In genomic region chr11:35662061-35662648, GRCh38 we compare ENCODE assay signal across 8 cellular contexts. TPM values are rescaled to one million over a fixed set of nuclear protein-coding genes. Genes with fewer than 3 reads are reported as not detected.
DNase-seq lines count a peak whose midpoint lies in the region; ATAC-seq and TF ChIP-seq lines count a peak whose summit lies in the region.

No MANE protein-coding gene starts in this region.

- peak overlapping the region; percentile 31 to 100 for H3K18ac ChIP-seq in mesenchymal stem cell (ENCODE audit: low read depth in 1 of 2, low read length in 2 of 2)

- H3K4me2 ChIP-seq in mesenchymal stem cell (ENCODE audit: low read length, poor library complexity, severe bottlenecking): peak overlapping the region; percentile 90

- no peak overlapping the region for H2AK5ac ChIP-seq in mesenchymal stem cell (ENCODE audit: low read length, severe bottlenecking)

- H3K4me1 ChIP-seq in CD8-positive, alpha-beta memory T cell (ENCODE audit: insufficient read depth, low read length): peaks cover 31% of the 10 kb centered on the region
- H3K4me1 ChIP-seq in RWPE2 (ENCODE audit: insufficient read depth, poor library complexity, severe bottlenecking): peaks cover 23% of the 10 kb centered on the region
- H3K4me1 ChIP-seq in mesenchymal stem cell (ENCODE audit: control insufficient read depth, insufficient read depth, low read depth, low read length): peaks cover 9% of the 10 kb centered on the region

- H3K36me3 ChIP-seq in CD8-positive, alpha-beta memory T cell (ENCODE audit: insufficient read depth, low read length): no peaks in the 10 kb centered on the region
- H3K36me3 ChIP-seq in RWPE2 (ENCODE audit: low read depth): peaks cover 33% of the 10 kb centered on the region
- peaks cover 0 to 14% of the 10 kb centered on the region in 2 experiments for H3K36me3 ChIP-seq in mesenchymal stem cell (ENCODE audit: control insufficient read depth in 1 of 2, insufficient read depth in 2 of 2, low read depth in 1 of 2, low read length in 2 of 2)

- peak overlapping the region; percentile 90 for H3K4me3 ChIP-seq in CD8-positive, alpha-beta memory T cell (ENCODE audit: low read length)
- H3K4me3 ChIP-seq in RWPE2 (ENCODE audit: severe bottlenecking) (peak overlapping the region; percentile 57), dorsolateral prefrontal cortex (peak overlapping the region; percentile 64 to 96 (median 86)), mesenchymal stem cell (ENCODE audit: insufficient read depth in 1 of 2, low read depth in 1 of 2, low read length in 2 of 2) (peak overlapping the region; percentile 87 to 89)

- WGBS in mesenchymal stem cell: 30% methylated on average over 11 of the region's 12 CpGs

- intact Hi-C loops in dorsolateral prefrontal cortex (cut with DNase I): loop anchor here (1.0 to 10.0 kb wide), 4 partner anchors 43 to 160 kb away; no protein-coding TSS in a partner anchor

- H4K91ac ChIP-seq in mesenchymal stem cell (ENCODE audit: low read length): peak overlapping the region; percentile 94

- DNase-seq in CD8-positive, alpha-beta memory T cell: peak in 3 of 5 donors; percentile 24 to 55 (median 49)
- DNase-seq in RWPE2 (ENCODE audit: low spot score) (no peak), dorsolateral prefrontal cortex (peak in 2 of 10 donors; percentile 38 to 40), mesenchymal stem cell (no peak), type B pancreatic cell (ENCODE audit: extremely low spot score, unreplicated experiment) (no peak), NCI-H1048 (lab: John Stamatoyannopoulos, UW) (no peak)

- TF ChIP-seq CTCF in RWPE2 (IDR thresholded peaks at IDR 0.05; ENCODE audit: poor library complexity, severe bottlenecking): no peak
- TF ChIP-seq CTCF in dorsolateral prefrontal cortex (IDR thresholded peaks at IDR 0.05 in 54 of 56, conservative IDR thresholded peaks at IDR 0.05 in 2 of 56; ENCODE audit: low read depth in 1 of 56, partially characterized antibody in 56 of 56): peak in 6 of 56 donors; percentile 0 to 20 (median 6)
- no peak for TF ChIP-seq CTCF in type B pancreatic cell (conservative IDR thresholded peaks at IDR 0.05)

- H3K9ac ChIP-seq in mesenchymal stem cell (ENCODE audit: low read length): peak overlapping the region; percentile 89

- no peak overlapping the region for H2BK5ac ChIP-seq in mesenchymal stem cell (ENCODE audit: low read depth, low read length, poor library complexity, severe bottlenecking)

- ATAC-seq in GM19324 (IDR thresholded peaks at IDR 0.05; ENCODE audit: low FRiP score, unreplicated experiment) (peak; percentile 45), HG03342 (IDR thresholded peaks at IDR 0.05; ENCODE audit: unreplicated experiment) (peak; percentile 37), RWPE2 (ENCODE audit: low read depth) (peak; percentile 45)

- peaks cover 13 to 26% (median 26%) of the 10 kb centered on the region in 3 donors for H3K36me3 Mint-ChIP-seq in CD8-positive, alpha-beta memory T cell
- H3K36me3 Mint-ChIP-seq in type B pancreatic cell: peaks cover 38% of the 10 kb centered on the region

- CTCF ChIA-PET in CD8-positive, alpha-beta memory T cell (lab: Charles Lee): interaction anchor here (2.2 kb wide), 1 partner anchor 160 kb away, joined by 6 read pairs; no protein-coding TSS in a partner anchor

- H3K4me1 Mint-ChIP-seq in CD8-positive, alpha-beta memory T cell: peaks cover 45 to 56% (median 48%) of the 10 kb centered on the region in 3 donors
- H3K4me1 Mint-ChIP-seq in type B pancreatic cell (ENCODE audit: unreplicated experiment): peaks cover 41% of the 10 kb centered on the region

- H3K27ac ChIP-seq in CD8-positive, alpha-beta memory T cell (ENCODE audit: low read depth, low read length): peak overlapping the region; percentile 73
- H3K27ac ChIP-seq in RWPE2 (ENCODE audit: poor library complexity, severe bottlenecking): peak overlapping the region; percentile 89
- peak overlapping the region; percentile 79 to 99 (median 93) for H3K27ac ChIP-seq in dorsolateral prefrontal cortex
- H3K27ac ChIP-seq in mesenchymal stem cell (ENCODE audit: low read length, poor library complexity, severe bottlenecking): peak overlapping the region; percentile 58

- peak overlapping the region; percentile 55 to 71 for H3K4ac ChIP-seq in mesenchymal stem cell (ENCODE audit: low read depth in 1 of 2, low read length in 2 of 2)

- H3K27ac Mint-ChIP-seq in CD8-positive, alpha-beta memory T cell: peak overlapping the region; percentile 93 to 99 (median 96)
- H3K27ac Mint-ChIP-seq in type B pancreatic cell: peak overlapping the region; percentile 99

- H2BK120ac ChIP-seq in mesenchymal stem cell (ENCODE audit: low read depth, low read length): peak overlapping the region; percentile 84

- H3K27me3 ChIP-seq in CD8-positive, alpha-beta memory T cell (ENCODE audit: insufficient read depth, low read length, poor library complexity, severe bottlenecking): peaks cover under 1% of the 10 kb centered on the region
- H3K27me3 ChIP-seq in RWPE2 (ENCODE audit: insufficient read depth, poor library complexity, severe bottlenecking): no peaks in the 10 kb centered on the region
- H3K27me3 ChIP-seq in dorsolateral prefrontal cortex: no peaks in the 10 kb centered on the region
- no peaks in the 10 kb centered on the region for H3K27me3 ChIP-seq in mesenchymal stem cell (ENCODE audit: control insufficient read depth in 1 of 2, insufficient read depth in 1 of 2, low read length in 2 of 2)

- peak overlapping the region; percentile 36 for H2BK15ac ChIP-seq in mesenchymal stem cell (ENCODE audit: low read depth, poor library complexity, severe bottlenecking)

- H3K9me3 ChIP-seq in CD8-positive, alpha-beta memory T cell (ENCODE audit: low read length): peaks cover 14% of the 10 kb centered on the region
- peaks cover 4% of the 10 kb centered on the region for H3K9me3 ChIP-seq in RWPE2 (ENCODE audit: severe bottlenecking)
- H3K9me3 ChIP-seq in mesenchymal stem cell (ENCODE audit: control insufficient read depth, low read length): peaks cover 25% of the 10 kb centered on the region

- peak overlapping the region; percentile 92 to 99 (median 96) for H3K4me3 Mint-ChIP-seq in CD8-positive, alpha-beta memory T cell
- peak overlapping the region; percentile 96 for H3K4me3 Mint-ChIP-seq in type B pancreatic cell

- H3K9me3 Mint-ChIP-seq in CD8-positive, alpha-beta memory T cell: peaks cover 21 to 33% (median 24%) of the 10 kb centered on the region in 5 donors
- H3K9me3 Mint-ChIP-seq in type B pancreatic cell: peaks cover 22% of the 10 kb centered on the region

- H2BK12ac ChIP-seq in mesenchymal stem cell (ENCODE audit: low read length in 2 of 2): peak overlapping the region; percentile 20 to 37

- peak overlapping the region; percentile 99 for H4K8ac ChIP-seq in mesenchymal stem cell (ENCODE audit: low read length)

- POLR2A ChIA-PET in CD8-positive, alpha-beta memory T cell (lab: Charles Lee): no interaction called here

- H3K23ac ChIP-seq in mesenchymal stem cell (ENCODE audit: low read length in 2 of 2): no peak overlapping the region

- H3K79me1 ChIP-seq in mesenchymal stem cell (replicated peaks; ENCODE audit: low read length, poor library complexity, severe bottlenecking): peaks cover 6% of the 10 kb centered on the region

- H2AFZ ChIP-seq in mesenchymal stem cell (ENCODE audit: low read depth, low read length): peak overlapping the region; percentile 67

- H3K14ac ChIP-seq in mesenchymal stem cell (ENCODE audit: low read length in 2 of 2): peak overlapping the region in 1 of 2 experiments; percentile 8

- peaks cover 10 to 16% of the 10 kb centered on the region in 2 donors for H3K27me3 Mint-ChIP-seq in CD8-positive, alpha-beta memory T cell
- H3K27me3 Mint-ChIP-seq in type B pancreatic cell: peaks cover 13% of the 10 kb centered on the region

RNA-seq across cellular contexts. Expression of gene TRIM44, which starts 0.4 kb away (rescaled TPM):
- total RNA-seq in CD8-positive, alpha-beta memory T cell: 10 to 100 TPM; 36.8 to 40.4 TPM
- polyA plus RNA-seq in CD8-positive, alpha-beta memory T cell: 40.4 TPM
- total RNA-seq in dorsolateral prefrontal cortex (100 to 1,000 TPM in 108 of 120 experiments, 10 to 100 TPM in 12; 74.7 to 169 (median 126) TPM), type B pancreatic cell (ENCODE audit: low replicate concordance) (46.0 and 70.6 TPM in 2 replicates)
- polyA plus RNA-seq in mesenchymal stem cell (2013, experiment 1 of 2): 21.4 TPM
- polyA plus RNA-seq in mesenchymal stem cell (2013, experiment 2 of 2): 23.4 TPM

RNA-seq across cellular contexts. Expression of gene FJX1, which starts 43.9 kb away (rescaled TPM):
- under 1 TPM; 0.26 to 0.69 TPM for total RNA-seq in CD8-positive, alpha-beta memory T cell
- polyA plus RNA-seq in CD8-positive, alpha-beta memory T cell: not detected
- total RNA-seq in dorsolateral prefrontal cortex: 10 to 100 TPM in 82 of 120 experiments, 1 to 10 TPM in 38; 4.2 to 34.9 (median 12.1) TPM
- polyA plus RNA-seq in mesenchymal stem cell (2013, experiment 1 of 2): 6.1 TPM
- 6.3 TPM for polyA plus RNA-seq in mesenchymal stem cell (2013, experiment 2 of 2)
- 7.8 and 38.8 TPM in 2 replicates for total RNA-seq in type B pancreatic cell (ENCODE audit: low replicate concordance)

Comparison
In these comparisons a context has a peak if more than half of its experiments do, and no peak if none do; other contexts are left out.
1. DNase-seq: peak in CD8-positive, alpha-beta memory T cell (3 of 5); none in RWPE2 (single experiment), mesenchymal stem cell (single experiment), type B pancreatic cell (single experiment) and NCI-H1048 (single experiment).
2. Peak in every context shown above with its lines, with median percentiles within 50 percentile points of each other: H3K27ac ChIP-seq, H3K4me3 ChIP-seq and ATAC-seq.